Comparison of ENCODE assay signal across 19 cellular contexts in genomic region chr18:46434629-46435028, GRCh38.
A peak's percentile ranks its signal among the peaks of the same experiment; 100 is the strongest.
DNase-seq lines count a peak whose midpoint lies in the region; FAIRE-seq and TF ChIP-seq lines count a peak whose summit lies in the region.
"Had no signal": no experiment of that assay in that cellular context is flagged by ENCODE, and none has a peak within 500 bp of the region (broad histone marks: within the 10 kb centered on the region; RNA-seq: fewer than 3 reads in every experiment).

No MANE protein-coding gene starts in this region.

- no peak for DNase-seq in bronchial epithelial cell (ENCODE audit: low read depth)
- no peak for DNase-seq in glutamatergic neuron
- peak; percentile 26 for DNase-seq in posterior vena cava (ENCODE audit: low spot score)
- DNase-seq in NK-92 treated with Interleukin-12 subunit alpha and Interleukin-12 subunit beta, amount 100 ng/mL, for 24 hours (lab: John Stamatoyannopoulos, UW) = no peak
- DNase-seq in T-helper 2 cell = no peak
- no peak for DNase-seq in RCC 7860 (ENCODE audit: low spot score)
- DNase-seq: ACHN; BE2C; C1 segment of cervical spinal cord; CD4-positive, CD25-positive, alpha-beta regulatory T cell; CD8-positive, alpha-beta memory T cell; COR-L47; DMS 273 treated with DMSO at 0.1 percent for 48 hours; DMS53; DND-41; EL; GOT3 had no signal

- H3K4me1 Mint-ChIP-seq in glutamatergic neuron (ENCODE audit: low read depth, unreplicated experiment) = peaks cover 28% of the 10 kb centered on the region
- H3K4me1 Mint-ChIP-seq: CD8-positive, alpha-beta memory T cell had no signal

- intact Hi-C loops in posterior vena cava (cut with DNase I) = no loop called here

- H3K9me3 Mint-ChIP-seq in glutamatergic neuron (ENCODE audit: unreplicated experiment) = peaks cover 5% of the 10 kb centered on the region
- H3K9me3 Mint-ChIP-seq: CD8-positive, alpha-beta memory T cell had no signal

- no peak for TF ChIP-seq CTCF in bronchial epithelial cell (IDR thresholded peaks at IDR 0.05; ENCODE audit: insufficient read depth, low read length, severe bottlenecking)
- no peak for TF ChIP-seq CTCF in glutamatergic neuron (IDR thresholded peaks at IDR 0.05; ENCODE audit: partially characterized antibody, unreplicated experiment)

- FAIRE-seq in bronchial epithelial cell (lab: Jason Lieb, UNC) (peak; percentile 47), RCC 7860 (lab: Jason Lieb, UNC) (no peak)
- FAIRE-seq: GM12878 had no signal

- peaks cover 6% of the 10 kb centered on the region for H3K36me3 Mint-ChIP-seq in glutamatergic neuron (ENCODE audit: unreplicated experiment)
- H3K36me3 Mint-ChIP-seq: CD4-positive, CD25-positive, alpha-beta regulatory T cell had no signal

- H3K27me3 Mint-ChIP-seq in glutamatergic neuron (ENCODE audit: unreplicated experiment) = peaks cover 4% of the 10 kb centered on the region

- H3K36me3 ChIP-seq in bronchial epithelial cell (ENCODE audit: control insufficient read depth, insufficient read depth, low read length) = peaks cover 1% of the 10 kb centered on the region
- H3K36me3 ChIP-seq: BE2C, HAP-1 had no signal

- H3K27me3 ChIP-seq in bronchial epithelial cell (ENCODE audit: control insufficient read depth, insufficient read depth, low read length) = no peaks in the 10 kb centered on the region
- H3K27me3 ChIP-seq: BE2C had no signal

- no peak overlapping the region for H3K4me3 ChIP-seq in bronchial epithelial cell (ENCODE audit: low read depth, low read length)
- H3K4me3 ChIP-seq: GM12878, HAP-1 had no signal

- H3K4me3 Mint-ChIP-seq in glutamatergic neuron (ENCODE audit: unreplicated experiment) = no peak overlapping the region
- H3K4me3 Mint-ChIP-seq: CD4-positive, CD25-positive, alpha-beta regulatory T cell; CD8-positive, alpha-beta memory T cell had no signal

- peak overlapping the region; percentile 31 for H3K27ac Mint-ChIP-seq in glutamatergic neuron (ENCODE audit: unreplicated experiment)
- H3K27ac Mint-ChIP-seq: CD4-positive, CD25-positive, alpha-beta regulatory T cell had no signal
